Comparison of ENCODE assay signal across 6 cellular contexts in the genomic region with DNA sequence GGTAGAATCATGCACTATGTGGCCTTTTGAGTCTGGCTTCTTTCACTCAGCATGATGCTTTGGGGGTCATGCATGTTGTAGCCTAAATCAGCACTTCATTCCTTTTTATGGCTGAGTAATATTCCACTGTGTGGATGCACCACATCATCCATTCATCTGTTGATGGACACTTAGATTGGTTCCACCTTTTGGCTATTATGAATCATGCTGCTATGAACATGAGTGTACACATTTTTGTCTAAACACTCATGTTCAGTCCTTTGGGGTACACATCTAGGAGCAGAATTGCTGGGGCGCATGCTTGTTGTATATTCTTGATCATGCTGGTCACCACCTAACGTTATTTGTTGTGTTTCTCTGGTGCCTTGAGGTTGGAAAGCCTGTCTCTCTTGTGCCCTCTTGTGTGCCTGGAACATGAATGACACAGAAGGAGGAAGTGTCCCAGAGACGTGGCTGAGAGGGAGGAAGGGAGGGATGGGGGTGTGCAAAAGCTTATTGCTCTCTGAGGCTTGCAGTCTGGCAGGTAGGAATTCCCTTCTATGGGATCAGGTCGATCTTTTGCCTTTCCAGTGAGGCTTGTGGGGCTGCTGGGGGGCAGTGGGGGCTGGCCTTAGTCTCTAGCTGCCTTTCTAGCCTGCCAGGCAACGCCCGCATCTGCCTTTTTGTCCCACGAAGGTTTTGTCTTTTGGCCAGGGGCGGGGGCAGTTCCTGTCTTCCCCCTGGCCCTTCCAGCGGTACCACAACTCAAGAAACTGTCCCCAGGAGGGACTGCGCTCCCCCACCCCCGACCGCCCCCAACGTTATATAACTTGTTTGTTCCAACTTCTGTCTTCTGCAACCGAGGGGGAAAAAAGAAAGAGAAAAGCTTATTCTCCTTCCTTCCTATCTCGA. TPM values are rescaled to one million over a fixed set of nuclear protein-coding genes. Genes with fewer than 3 reads are reported as not detected.
DNase-seq lines count a peak whose midpoint lies in the region; ATAC-seq and TF ChIP-seq lines count a peak whose summit lies in the region.

No MANE protein-coding gene starts in this region.

- H3K4me1 ChIP-seq in Loucy (ENCODE audit: insufficient read depth, low read length, poor library complexity, severe bottlenecking) (peaks cover 4% of the 10 kb centered on the region), skeletal muscle satellite cell (ENCODE audit: control insufficient read depth, insufficient read depth, low read length) (peaks cover 37% of the 10 kb centered on the region), psoas muscle (peaks cover 24% of the 10 kb centered on the region)

- no peak for ATAC-seq in psoas muscle

- DNase-seq in stimulated activated naive CD4-positive, alpha-beta T cell treated with Interleukin-2 at 50 U/mL for 16 hours (lab: John Stamatoyannopoulos, UW), result no peak
- DNase-seq in psoas muscle (no peak), NCI-H446 treated with DMSO at 0.1 percent for 48 hours (lab: John Stamatoyannopoulos, UW) (no peak)

- H3K9me3 ChIP-seq in Loucy (ENCODE audit: insufficient read depth, low read depth, low read length) (no peaks in the 10 kb centered on the region), skeletal muscle satellite cell (replicated peaks; ENCODE audit: low read length) (peaks cover 6% of the 10 kb centered on the region), psoas muscle (no peaks in the 10 kb centered on the region)

- H3K4me1 Mint-ChIP-seq in dendritic cell treated with granulocyte-macrophage colony-stimulating factor and Interleukin-4, amounts not matched to agents 40 ng/mL and 50 ng/mL, for 4 days (ENCODE audit: low read depth), result peaks cover 46% of the 10 kb centered on the region

- H3K27ac ChIP-seq in psoas muscle, result no peak overlapping the region

- no peaks in the 10 kb centered on the region for H3K9me2 ChIP-seq in Loucy (replicated peaks; ENCODE audit: low read depth, low read length)

- H3K27me3 ChIP-seq in Loucy (ENCODE audit: insufficient read depth, low read length, poor library complexity, severe bottlenecking) (no peaks in the 10 kb centered on the region), skeletal muscle satellite cell (ENCODE audit: control insufficient read depth, insufficient read depth, low read length) (no peaks in the 10 kb centered on the region), psoas muscle (ENCODE audit: insufficient read depth in 3 of 3, low read length in 2 of 3) (no peaks in the 10 kb centered on the region)

- H3K9ac ChIP-seq in Loucy (ENCODE audit: low read depth, low read length, poor library complexity, severe bottlenecking), result no peak overlapping the region
- H3K9ac ChIP-seq in skeletal muscle satellite cell (ENCODE audit: low read depth, low read length), result no peak overlapping the region

- H3K9me3 Mint-ChIP-seq in dendritic cell treated with granulocyte-macrophage colony-stimulating factor and Interleukin-4, amounts not matched to agents 40 ng/mL and 50 ng/mL, for 4 days, result no peaks in the 10 kb centered on the region

- whole genome bisulfite sequencing in psoas muscle, 3 donors, result 44 to 58% (median 46%) methylated on average over 15 of the region's 15 CpGs

- H2AFZ ChIP-seq in Loucy (ENCODE audit: low read length), result no peak overlapping the region

- H3K4me3 Mint-ChIP-seq in dendritic cell treated with granulocyte-macrophage colony-stimulating factor and Interleukin-4, amounts not matched to agents 40 ng/mL and 50 ng/mL, for 4 days, result peak overlapping the region; percentile 2

- peaks cover 15% of the 10 kb centered on the region; the same call in 1 of the 2 replicates for H3K79me2 ChIP-seq in Loucy (ENCODE audit: insufficient read depth, low read length)

- H3K36me3 ChIP-seq in Loucy (ENCODE audit: insufficient read depth, low read length) (no peaks in the 10 kb centered on the region), skeletal muscle satellite cell (ENCODE audit: insufficient read depth, low read length) (no peaks in the 10 kb centered on the region), psoas muscle (ENCODE audit: insufficient read depth in 1 of 2, low read depth in 1 of 2) (no peaks in the 10 kb centered on the region)

- intact Hi-C loops in dendritic cell treated with granulocyte-macrophage colony-stimulating factor and Interleukin-4, amounts not matched to agents 40 ng/mL and 50 ng/mL, for 4 days (cut with micrococcal nuclease), result no loop called here
- intact Hi-C loops in psoas muscle (cut with DNase I), result no loop called here

- no peaks in the 10 kb centered on the region for H4K20me1 ChIP-seq in Loucy (ENCODE audit: insufficient read depth, low read length, poor library complexity, severe bottlenecking)

- H3K4me2 ChIP-seq in Loucy (ENCODE audit: low read depth, low read length, poor library complexity, severe bottlenecking) (no peak overlapping the region), skeletal muscle satellite cell (ENCODE audit: low read length) (peak overlapping the region; percentile 73)

- peaks cover 14% of the 10 kb centered on the region for H3K36me3 Mint-ChIP-seq in dendritic cell treated with granulocyte-macrophage colony-stimulating factor and Interleukin-4, amounts not matched to agents 40 ng/mL and 50 ng/mL, for 4 days (ENCODE audit: low read depth)

- H3F3A ChIP-seq in Loucy (ENCODE audit: low read depth), result no peaks in the 10 kb centered on the region

- peaks cover 9% of the 10 kb centered on the region for H3K27me3 Mint-ChIP-seq in dendritic cell treated with granulocyte-macrophage colony-stimulating factor and Interleukin-4, amounts not matched to agents 40 ng/mL and 50 ng/mL, for 4 days

- H3K27ac Mint-ChIP-seq in dendritic cell treated with granulocyte-macrophage colony-stimulating factor and Interleukin-4, amounts not matched to agents 40 ng/mL and 50 ng/mL, for 4 days, result peak overlapping the region; percentile 62

- H3K4me3 ChIP-seq in Loucy (ENCODE audit: low read length, poor library complexity, severe bottlenecking) (no peak overlapping the region), skeletal muscle satellite cell (ENCODE audit: low read length) (no peak overlapping the region), psoas muscle (no peak overlapping the region)

- TF ChIP-seq CTCF in Loucy (conservative IDR thresholded peaks at IDR 0.05; ENCODE audit: low read length), result peak; percentile 40
- TF ChIP-seq CTCF in psoas muscle (IDR thresholded peaks at IDR 0.05), result no peak

RNA-seq across cellular contexts. Expression of a gene that starts 7.6 kb away (rescaled TPM):
- total RNA-seq in skeletal muscle satellite cell (2012; rRNA removed), result 3.3 and 3.5 TPM in 2 replicates
- 1 to 10 TPM; 5.2 to 9.9 (median 7.0) TPM for total RNA-seq in psoas muscle
- 1 to 10 TPM; 3.1 to 4.1 (median 3.5) TPM for polyA plus RNA-seq in psoas muscle

RNA-seq across cellular contexts. Expression of a gene that starts 31.7 kb away (rescaled TPM):
- 0.87 and 1.0 TPM in 2 replicates for total RNA-seq in skeletal muscle satellite cell (2012; rRNA removed)
- total RNA-seq in psoas muscle, result 1 to 10 TPM in 3 of 4 donors, under 1 TPM in 1; 0.79 to 3.2 (median 2.6) TPM
- polyA plus RNA-seq in psoas muscle, result 1 to 10 TPM in 2 of 3 donors, under 1 TPM in 1; 0.85 to 4.8 (median 1.5) TPM

RNA-seq across cellular contexts. Expression of a gene that starts 37.8 kb away (rescaled TPM):
- 21.6 and 36.8 TPM in 2 replicates for total RNA-seq in skeletal muscle satellite cell (2012; rRNA removed)
- total RNA-seq in psoas muscle, result 10 to 100 TPM in 3 of 4 donors, 1 to 10 TPM in 1; 8.3 to 20.2 (median 14.2) TPM
- polyA plus RNA-seq in psoas muscle, result 10 to 100 TPM; 15.6 to 28.4 (median 19.3) TPM

RNA-seq across cellular contexts. Expression of a gene that starts 39.1 kb away (rescaled TPM):
- total RNA-seq in skeletal muscle satellite cell (2012; rRNA removed), result 2.2 and 2.3 TPM in 2 replicates
- total RNA-seq in psoas muscle, result 10 to 100 TPM in 2 of 4 donors, 1 to 10 TPM in 2; 8.1 to 12.5 (median 9.6) TPM
- 1 to 10 TPM; 4.5 to 6.6 (median 6.3) TPM for polyA plus RNA-seq in psoas muscle

RNA-seq across cellular contexts. Expression of a gene that starts 55.8 kb away (rescaled TPM):
- 54.2 and 74.0 TPM in 2 replicates for total RNA-seq in skeletal muscle satellite cell (2012; rRNA removed)
- 100 to 1,000 TPM in 1 of 4 donors, 10 to 100 TPM in 3; 52.1 to 105 (median 92.0) TPM for total RNA-seq in psoas muscle
- 100 to 1,000 TPM in 1 of 3 donors, 10 to 100 TPM in 2; 67.7 to 105 (median 80.7) TPM for polyA plus RNA-seq in psoas muscle
